ENCODE assay signal across 32 cellular contexts in genomic region chr12:11162494-11162893, GRCh38. TPM values are rescaled to one million over a fixed set of nuclear protein-coding genes. Genes with fewer than 3 reads are reported as not detected.
DNase-seq lines count a peak whose midpoint lies in the region; ATAC-seq, FAIRE-seq and TF ChIP-seq lines count a peak whose summit lies in the region.
"Had no signal": no experiment of that assay in that cellular context is flagged by ENCODE, and none has a peak within 500 bp of the region (broad histone marks: within the 10 kb centered on the region; RNA-seq: fewer than 3 reads in every experiment).

No MANE protein-coding gene starts in this region.

- TF ChIP-seq POLR2A in erythroblast (IDR thresholded peaks at IDR 0.05; ENCODE audit: low read length), result no peak

- H3K9me3 Mint-ChIP-seq in WTC11, result no peaks in the 10 kb centered on the region
- H3K9me3 Mint-ChIP-seq: activated CD4-positive, alpha-beta memory T cell treated with anti-CD3 and anti-CD28 coated beads, Interleukin-2, amount 10 ng/mL, durations not matched to agents 7 days and 5 days; activated naive CD4-positive, alpha-beta T cell treated with anti-CD3 and anti-CD28 coated beads for 36 hours; IgD-negative memory B cell; immature natural killer cell; stimulated activated memory B cell treated with anti-CD40 and anti-IgM and Interleukin-4, amounts not matched to agents 10 μg/mL and 1 μg/mL and 100 μg/mL, for 72 hours had no signal

- H3K36me3 Mint-ChIP-seq in WTC11, result peaks cover 24% of the 10 kb centered on the region

- H3K4me3 Mint-ChIP-seq in WTC11, result no peak overlapping the region
- H3K4me3 Mint-ChIP-seq: activated CD4-positive, alpha-beta memory T cell treated with anti-CD3 and anti-CD28 coated beads, Interleukin-2, amount 10 ng/mL, durations not matched to agents 7 days and 5 days; activated naive CD4-positive, alpha-beta T cell treated with anti-CD3 and anti-CD28 coated beads for 36 hours; immature natural killer cell; stimulated activated memory B cell treated with anti-CD40 and anti-IgM and Interleukin-4, amounts not matched to agents 10 μg/mL and 1 μg/mL and 100 μg/mL, for 72 hours had no signal

- POLR2A ChIA-PET in WTC11 (lab: Charles Lee), result interaction anchor here (1.1 kb wide), 1 partner anchor 8 kb away, joined by 3 read pairs; the partner anchor contains the start of gene SMIM10L1

- peak; percentile 4 for DNase-seq in AG08395 (ENCODE audit: low spot score)
- no peak for DNase-seq in GM19239 (ENCODE audit: insufficient read length, low spot score)
- DNase-seq in WTC11 (ENCODE audit: low spot score), result no peak
- DNase-seq in erythroblast (lab: John Stamatoyannopoulos, UW), result peak; percentile 12 to 34
- no peak for DNase-seq in KBM-7
- no peak for DNase-seq in NCI-H187 (lab: John Stamatoyannopoulos, UW)
- no peak for DNase-seq in NCI-H1694 (lab: John Stamatoyannopoulos, UW)
- DNase-seq: activated CD4-positive, alpha-beta memory T cell treated with anti-CD3 and anti-CD28 coated beads, Interleukin-2, amount 10 ng/mL, durations not matched to agents 7 days and 5 days; activated CD4-positive, CD25-positive, alpha-beta regulatory T cell treated with anti-CD3 and anti-CD28 coated beads, Interleukin-2, amount 50 U/mL, for 72 hours; activated CD8-positive, alpha-beta memory T cell treated with anti-CD3 and anti-CD28 coated beads, Interleukin-2, amount 50 U/mL, for 4 hours; activated naive CD4-positive, alpha-beta T cell treated with anti-CD3 and anti-CD28 coated beads for 36 hours; amygdala; brain microvascular endothelial cell; DMS79; hypothalamus; immature natural killer cell; left colon; NCI-H1092 treated with DMSO at 0.1 percent for 48 hours; NCI-H1930; NCI-H524; OCI-M1; pancreas; T-helper 2 cell; transverse colon had no signal

- no peak overlapping the region for H3K27ac Mint-ChIP-seq in WTC11
- H3K27ac Mint-ChIP-seq: activated CD4-positive, alpha-beta memory T cell treated with anti-CD3 and anti-CD28 coated beads, Interleukin-2, amount 10 ng/mL, durations not matched to agents 7 days and 5 days; activated naive CD4-positive, alpha-beta T cell treated with anti-CD3 and anti-CD28 coated beads for 36 hours; IgD-negative memory B cell; immature natural killer cell; stimulated activated memory B cell treated with anti-CD40 and anti-IgM and Interleukin-4, amounts not matched to agents 10 μg/mL and 1 μg/mL and 100 μg/mL, for 72 hours had no signal

- in situ Hi-C loops in KBM-7 (cut with MboI; ENCODE audit: low pct_unique_long_range_greater_than_20kb, low sequenced_read_pairs), result no loop called here

- CTCF ChIA-PET in WTC11 (lab: Charles Lee), result no interaction called here

- H3K27me3 Mint-ChIP-seq in WTC11 (ENCODE audit: low read depth), result no peaks in the 10 kb centered on the region
- H3K27me3 Mint-ChIP-seq: activated CD4-positive, alpha-beta memory T cell treated with anti-CD3 and anti-CD28 coated beads, Interleukin-2, amount 10 ng/mL, durations not matched to agents 7 days and 5 days; IgD-negative memory B cell; stimulated activated memory B cell treated with anti-CD40 and anti-IgM and Interleukin-4, amounts not matched to agents 10 μg/mL and 1 μg/mL and 100 μg/mL, for 72 hours had no signal

- TF ChIP-seq CTCF in WTC11 (IDR thresholded peaks at IDR 0.05), result no peak

- peaks cover 28% of the 10 kb centered on the region for H3K4me1 Mint-ChIP-seq in WTC11

- FAIRE-seq in GM19239 (lab: Jason Lieb, UNC), result peak; percentile 23
- FAIRE-seq: endothelial cell of umbilical vein, pancreas had no signal

- peak; percentile 41 for ATAC-seq in WTC11
- no peak for ATAC-seq in HG02840 (IDR thresholded peaks at IDR 0.05; ENCODE audit: low FRiP score, unreplicated experiment)
- ATAC-seq: left colon; stimulated activated memory B cell treated with anti-CD40 and anti-IgM and Interleukin-4, amounts not matched to agents 10 μg/mL and 1 μg/mL and 100 μg/mL, for 72 hours had no signal

TF ChIP-seq in WTC11, 78 proteins besides CTCF, POLR2A, EP300 and RAD21:
- TF ChIP-seq, protein P1, sequence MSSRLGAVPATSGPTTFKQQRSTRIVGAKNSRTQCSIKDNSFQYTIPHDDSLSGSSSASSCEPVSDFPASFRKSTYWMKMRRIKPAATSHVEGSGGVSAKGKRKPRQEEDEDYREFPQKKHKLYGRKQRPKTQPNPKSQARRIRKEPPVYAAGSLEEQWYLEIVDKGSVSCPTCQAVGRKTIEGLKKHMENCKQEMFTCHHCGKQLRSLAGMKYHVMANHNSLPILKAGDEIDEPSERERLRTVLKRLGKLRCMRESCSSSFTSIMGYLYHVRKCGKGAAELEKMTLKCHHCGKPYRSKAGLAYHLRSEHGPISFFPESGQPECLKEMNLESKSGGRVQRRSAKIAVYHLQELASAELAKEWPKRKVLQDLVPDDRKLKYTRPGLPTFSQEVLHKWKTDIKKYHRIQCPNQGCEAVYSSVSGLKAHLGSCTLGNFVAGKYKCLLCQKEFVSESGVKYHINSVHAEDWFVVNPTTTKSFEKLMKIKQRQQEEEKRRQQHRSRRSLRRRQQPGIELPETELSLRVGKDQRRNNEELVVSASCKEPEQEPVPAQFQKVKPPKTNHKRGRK (CRISPR knock-in tag; IDR thresholded peaks at IDR 0.05; ENCODE audit: borderline replicate concordance), result no peak
- TF ChIP-seq, protein P2, sequence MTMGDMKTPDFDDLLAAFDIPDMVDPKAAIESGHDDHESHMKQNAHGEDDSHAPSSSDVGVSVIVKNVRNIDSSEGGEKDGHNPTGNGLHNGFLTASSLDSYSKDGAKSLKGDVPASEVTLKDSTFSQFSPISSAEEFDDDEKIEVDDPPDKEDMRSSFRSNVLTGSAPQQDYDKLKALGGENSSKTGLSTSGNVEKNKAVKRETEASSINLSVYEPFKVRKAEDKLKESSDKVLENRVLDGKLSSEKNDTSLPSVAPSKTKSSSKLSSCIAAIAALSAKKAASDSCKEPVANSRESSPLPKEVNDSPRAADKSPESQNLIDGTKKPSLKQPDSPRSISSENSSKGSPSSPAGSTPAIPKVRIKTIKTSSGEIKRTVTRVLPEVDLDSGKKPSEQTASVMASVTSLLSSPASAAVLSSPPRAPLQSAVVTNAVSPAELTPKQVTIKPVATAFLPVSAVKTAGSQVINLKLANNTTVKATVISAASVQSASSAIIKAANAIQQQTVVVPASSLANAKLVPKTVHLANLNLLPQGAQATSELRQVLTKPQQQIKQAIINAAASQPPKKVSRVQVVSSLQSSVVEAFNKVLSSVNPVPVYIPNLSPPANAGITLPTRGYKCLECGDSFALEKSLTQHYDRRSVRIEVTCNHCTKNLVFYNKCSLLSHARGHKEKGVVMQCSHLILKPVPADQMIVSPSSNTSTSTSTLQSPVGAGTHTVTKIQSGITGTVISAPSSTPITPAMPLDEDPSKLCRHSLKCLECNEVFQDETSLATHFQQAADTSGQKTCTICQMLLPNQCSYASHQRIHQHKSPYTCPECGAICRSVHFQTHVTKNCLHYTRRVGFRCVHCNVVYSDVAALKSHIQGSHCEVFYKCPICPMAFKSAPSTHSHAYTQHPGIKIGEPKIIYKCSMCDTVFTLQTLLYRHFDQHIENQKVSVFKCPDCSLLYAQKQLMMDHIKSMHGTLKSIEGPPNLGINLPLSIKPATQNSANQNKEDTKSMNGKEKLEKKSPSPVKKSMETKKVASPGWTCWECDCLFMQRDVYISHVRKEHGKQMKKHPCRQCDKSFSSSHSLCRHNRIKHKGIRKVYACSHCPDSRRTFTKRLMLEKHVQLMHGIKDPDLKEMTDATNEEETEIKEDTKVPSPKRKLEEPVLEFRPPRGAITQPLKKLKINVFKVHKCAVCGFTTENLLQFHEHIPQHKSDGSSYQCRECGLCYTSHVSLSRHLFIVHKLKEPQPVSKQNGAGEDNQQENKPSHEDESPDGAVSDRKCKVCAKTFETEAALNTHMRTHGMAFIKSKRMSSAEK (CRISPR knock-in tag; IDR thresholded peaks at IDR 0.05; ENCODE audit: borderline replicate concordance), result no peak

RNA-seq across cellular contexts. Expression of gene SMIM10L1, which starts 8.5 kb away (rescaled TPM):
- total RNA-seq in WTC11 (2021), result 11.8 to 12.3 TPM (median 12.2 TPM) in 3 replicates

RNA-seq across cellular contexts. Expression of gene TAS2R42, which starts 24.2 kb away (rescaled TPM):
- total RNA-seq in WTC11 (2021), result not detected in 3 replicates
- total RNA-seq: activated CD4-positive, alpha-beta memory T cell treated with anti-CD3 and anti-CD28 coated beads, Interleukin-2, amount 10 ng/mL, durations not matched to agents 7 days and 5 days; activated naive CD4-positive, alpha-beta T cell treated with anti-CD3 and anti-CD28 coated beads for 36 hours; endothelial cell of umbilical vein; glomerular endothelial cell; left colon; pancreas; renal cortical epithelial cell; skeletal muscle tissue; subcutaneous adipose tissue; transverse colon had no signal

RNA-seq across cellular contexts. Expression of gene TAS2R30, which starts 28.1 kb away (rescaled TPM):
- 1.2 to 1.7 TPM (median 1.4 TPM) in 3 replicates for total RNA-seq in WTC11 (2021)

Comparison
In these comparisons a context has a peak if more than half of its experiments do, and no peak if none do; other contexts are left out.
1. DNase-seq: peak in AG08395 (single experiment) and erythroblast (2 of 2); none in GM19239 (single experiment), WTC11 (single experiment), KBM-7 (single experiment), NCI-H187 (0 of 2) and NCI-H1694 (single experiment).